ENCODE assay signal across 8 cellular contexts in the genomic region with DNA sequence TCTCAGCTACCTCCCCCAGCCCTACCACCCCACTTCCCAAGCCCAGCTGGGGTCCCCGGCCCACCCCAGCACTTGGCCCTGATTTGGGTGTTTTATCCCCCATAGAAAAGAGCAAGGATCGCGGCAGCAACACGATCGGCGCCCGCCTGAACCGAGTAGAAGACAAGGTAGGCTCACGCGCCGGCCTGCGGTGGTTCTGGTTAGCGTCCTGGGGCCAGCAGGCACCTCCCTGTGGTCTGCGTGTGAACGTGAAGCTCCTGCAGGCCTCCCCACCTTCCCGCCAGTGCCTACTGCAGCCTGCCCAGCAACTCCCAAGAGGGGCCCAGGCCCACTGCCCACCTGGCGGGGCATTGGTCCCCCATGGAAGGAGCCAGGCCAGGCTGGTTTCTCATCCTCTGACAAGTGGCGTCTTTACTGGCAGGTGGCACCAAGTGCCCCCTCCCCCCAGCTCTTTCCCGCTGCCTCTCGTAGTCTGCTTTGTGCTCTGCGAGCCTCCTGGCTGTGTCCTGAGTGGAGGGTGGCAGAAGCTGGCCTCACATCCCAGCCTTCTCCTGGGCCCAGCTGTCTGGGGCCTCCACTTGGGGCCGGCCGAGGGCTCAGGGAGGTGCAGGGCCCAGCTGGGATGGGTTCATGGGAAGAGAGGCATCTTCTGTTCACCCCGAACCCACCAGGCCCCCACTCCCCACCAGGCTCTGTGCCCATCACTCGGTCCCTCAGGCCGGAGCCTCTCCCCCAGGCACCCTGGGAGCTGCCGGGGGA.
DNase-seq lines count a peak whose midpoint lies in the region; ATAC-seq and TF ChIP-seq lines count a peak whose summit lies in the region.

No MANE protein-coding gene starts in this region.

- H2AK5ac ChIP-seq in neuronal stem cell (ENCODE audit: low read depth, low read length), result peak overlapping the region; percentile 53

- H4K8ac ChIP-seq in neuronal stem cell (ENCODE audit: low read depth, low read length), result peak overlapping the region; percentile 78

- H3K27ac Mint-ChIP-seq in endodermal cell, result no peak overlapping the region

- DNase-seq in COLO668 (lab: John Stamatoyannopoulos, UW; ENCODE audit: unreplicated experiment) (peak; percentile 10), NCI-H2171 treated with DMSO at 0.1 percent for 48 hours (lab: John Stamatoyannopoulos, UW) (peak; percentile 15), endodermal cell (peak; percentile 43), neuronal stem cell (ENCODE audit: low spot score) (no peak), germinal center (ENCODE audit: low spot score) (no peak), middle frontal gyrus (ENCODE audit: extremely low spot score, low spot score) (no peak), NAMALWA (ENCODE audit: low spot score) (no peak)

- ATAC-seq in GM19023 (IDR thresholded peaks at IDR 0.05; ENCODE audit: unreplicated experiment), result no peak

- H4K91ac ChIP-seq in neuronal stem cell (ENCODE audit: low read depth, low read length, poor library complexity), result no peak overlapping the region

- no peak overlapping the region for H2BK5ac ChIP-seq in neuronal stem cell (ENCODE audit: low read length)

- H2AFZ ChIP-seq in neuronal stem cell (ENCODE audit: low read length), result peak overlapping the region; percentile 88

- peak overlapping the region; percentile 48 for H3K23ac ChIP-seq in neuronal stem cell (ENCODE audit: low read depth, low read length, poor library complexity)

- 91 to 95% methylated on average over 17 to 27 of the region's 27 CpGs for WGBS in endodermal cell (ENCODE audit: insufficient coverage in 1 of 2, insufficient read length in 1 of 2), 2 experiments
- no CpG with 5 or more reads among the region's 27 CpGs for WGBS in neuronal stem cell (ENCODE audit: extremely low coverage in 2 of 2, insufficient read length in 2 of 2, insufficient replicate concordance in 1 of 2), 2 donors

- H2BK120ac ChIP-seq in neuronal stem cell (ENCODE audit: low read depth, low read length), result no peak overlapping the region

- peaks cover 10% of the 10 kb centered on the region for H3K4me1 Mint-ChIP-seq in endodermal cell

- no peak overlapping the region for H2BK12ac ChIP-seq in neuronal stem cell (ENCODE audit: low read length)

- H3K27me3 Mint-ChIP-seq in endodermal cell (ENCODE audit: insufficient read depth), result peaks cover 26% of the 10 kb centered on the region

- H3K27me3 ChIP-seq in endodermal cell (ENCODE audit: control insufficient read depth, insufficient read depth, low read length, poor library complexity, severe bottlenecking), result peaks cover 11% of the 10 kb centered on the region
- peaks cover 0 to 51% (median 0%) of the 10 kb centered on the region in 3 experiments for H3K27me3 ChIP-seq in neuronal stem cell (ENCODE audit: control insufficient read depth in 3 of 3, insufficient read depth in 3 of 3, low read depth in 1 of 3, low read length in 3 of 3)

- H3K27ac ChIP-seq in endodermal cell (ENCODE audit: low read depth, low read length), result peak overlapping the region; percentile 60
- H3K27ac ChIP-seq in neuronal stem cell (replicated peaks; ENCODE audit: low read length), result no peak overlapping the region

- H3K9me3 Mint-ChIP-seq in endodermal cell, result no peaks in the 10 kb centered on the region

- H2BK15ac ChIP-seq in neuronal stem cell (ENCODE audit: low read length), result peak overlapping the region; percentile 96

- H3K4me1 ChIP-seq in endodermal cell (ENCODE audit: control insufficient read depth, insufficient read depth, low read length) (peaks cover 11% of the 10 kb centered on the region), neuronal stem cell (ENCODE audit: control insufficient read depth in 2 of 2, insufficient read depth in 1 of 2, low read depth in 1 of 2, low read length in 2 of 2) (peaks cover 9 to 21% of the 10 kb centered on the region in 2 donors)

- H3K14ac ChIP-seq in neuronal stem cell (ENCODE audit: low read length), result peak overlapping the region; percentile 15

- no peaks in the 10 kb centered on the region for H3K36me3 ChIP-seq in endodermal cell (ENCODE audit: control insufficient read depth, insufficient read depth, low read length)
- no peaks in the 10 kb centered on the region for H3K36me3 ChIP-seq in neuronal stem cell (replicated peaks in 1 of 2; ENCODE audit: control insufficient read depth in 2 of 2, insufficient read depth in 2 of 2, low read length in 2 of 2)

- H3K4ac ChIP-seq in neuronal stem cell (ENCODE audit: low read length), result no peak overlapping the region

- H3K4me3 Mint-ChIP-seq in endodermal cell, result no peak overlapping the region

- H3K79me1 ChIP-seq in neuronal stem cell (ENCODE audit: low read depth, low read length), result no peaks in the 10 kb centered on the region

- no peaks in the 10 kb centered on the region for H3K36me3 Mint-ChIP-seq in endodermal cell (ENCODE audit: low read depth)

- H3K9ac ChIP-seq in endodermal cell (ENCODE audit: extremely low read depth, low read length, poor library complexity, severe bottlenecking) (no peak overlapping the region), neuronal stem cell (ENCODE audit: low read depth, low read length, poor library complexity) (no peak overlapping the region)

- H3K9me3 ChIP-seq in endodermal cell (ENCODE audit: control insufficient read depth, low read length), result no peaks in the 10 kb centered on the region
- H3K9me3 ChIP-seq in neuronal stem cell (replicated peaks in 1 of 2; ENCODE audit: control insufficient read depth in 2 of 2, insufficient read depth in 1 of 2, low read depth in 1 of 2, low read length in 2 of 2), result no peaks in the 10 kb centered on the region

- TF ChIP-seq CTCF in endodermal cell (conservative IDR thresholded peaks at IDR 0.05), result no peak

- H3K4me2 ChIP-seq in neuronal stem cell (ENCODE audit: insufficient read depth, low read length, poor library complexity, severe bottlenecking), result no peak overlapping the region

- peak overlapping the region; percentile 6 for H3K18ac ChIP-seq in neuronal stem cell (ENCODE audit: low read length)

- no peak overlapping the region for H3K4me3 ChIP-seq in endodermal cell (ENCODE audit: low read length)
- H3K4me3 ChIP-seq in neuronal stem cell (ENCODE audit: low read length in 2 of 2), result no peak overlapping the region

Comparison
In these comparisons a context has a peak if more than half of its experiments do, and no peak if none do; other contexts are left out.
1. DNase-seq: peak in COLO668 (single experiment), NCI-H2171 treated with DMSO at 0.1 percent for 48 hours (single experiment) and endodermal cell (single experiment); none in neuronal stem cell (single experiment), germinal center (single experiment), middle frontal gyrus (single experiment) and NAMALWA (single experiment).